In the genomic region with DNA sequence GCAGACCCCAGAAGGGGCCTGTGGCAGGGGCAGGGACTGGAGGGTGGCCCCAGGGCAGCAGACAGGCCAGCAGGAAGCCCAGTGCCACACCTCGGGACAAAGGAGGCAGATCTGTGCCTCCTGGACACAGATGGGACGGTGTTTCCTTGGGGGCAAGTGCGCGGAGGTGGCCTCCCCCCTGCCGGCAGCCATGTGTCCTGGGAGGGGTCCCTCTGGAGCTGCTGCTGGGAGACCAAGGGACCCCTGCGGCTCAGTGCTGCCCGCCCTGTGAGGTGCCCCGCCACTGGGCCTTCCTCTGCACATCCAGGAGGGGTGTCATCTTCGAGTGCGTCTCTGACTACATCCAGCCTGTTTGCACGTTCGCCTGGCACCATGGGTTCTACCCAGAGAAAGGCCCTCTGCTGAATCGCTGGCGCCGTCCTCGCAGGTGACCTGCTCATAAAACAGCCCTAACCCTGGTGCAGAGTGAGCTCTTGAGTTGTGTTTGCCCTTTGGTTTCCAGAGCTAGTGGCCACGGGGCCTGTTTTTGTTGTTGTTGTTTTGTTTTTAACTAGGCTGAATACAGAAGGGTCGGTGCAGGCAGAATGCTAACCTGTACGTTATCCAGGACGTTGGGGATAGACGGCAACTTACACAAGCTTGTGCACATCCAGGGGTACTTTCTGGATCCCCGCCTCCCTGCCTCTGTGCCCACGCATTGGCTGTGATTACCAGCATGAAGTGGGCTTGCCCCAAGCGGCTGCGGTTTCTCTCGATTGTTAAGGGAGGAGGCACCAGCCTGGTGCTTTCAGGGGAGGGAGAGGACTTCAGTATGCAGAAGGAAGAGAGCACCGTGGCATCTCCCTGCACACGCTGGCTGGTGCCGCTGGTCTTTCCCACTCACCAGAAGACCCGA, we compare ENCODE assay signal across 18 cellular contexts. TPM values are rescaled to one million over a fixed set of nuclear protein-coding genes. Genes with fewer than 3 reads are reported as not detected.
DNase-seq lines count a peak whose midpoint lies in the region; ATAC-seq and TF ChIP-seq lines count a peak whose summit lies in the region.
"Had no signal": no experiment of that assay in that cellular context is flagged by ENCODE, and none has a peak within 500 bp of the region (broad histone marks: within the 10 kb centered on the region; RNA-seq: fewer than 3 reads in every experiment).

No MANE protein-coding gene starts in this region.

- TF ChIP-seq CTCF in NB4 (IDR thresholded peaks at IDR 0.05; ENCODE audit: low read depth, low read length) (no peak), activated B cell treated with CpG ODN at 0.5 μM for 24 hours (IDR thresholded peaks at IDR 0.05) (no peak)

- no peak overlapping the region for H3K4me3 ChIP-seq in NB4 (ENCODE audit: low read depth, low read length)
- H3K4me3 ChIP-seq: SJSA1, upper lobe of left lung had no signal

- peaks cover 39% of the 10 kb centered on the region for H3K27me3 Mint-ChIP-seq in activated B cell treated with CpG ODN at 0.5 μM for 24 hours
- peaks cover 83% of the 10 kb centered on the region for H3K27me3 Mint-ChIP-seq in stimulated activated memory B cell treated with anti-CD40 and anti-IgM and Interleukin-4, amounts not matched to agents 10 μg/mL and 1 μg/mL and 100 μg/mL, for 72 hours

- POLR2A ChIA-PET in activated B cell treated with CpG ODN at 0.5 μM for 24 hours (lab: Charles Lee) = no interaction called here

- peak overlapping the region; percentile 28 for H3K4me3 Mint-ChIP-seq in activated B cell treated with CpG ODN at 0.5 μM for 24 hours
- H3K4me3 Mint-ChIP-seq in stimulated activated memory B cell treated with anti-CD40 and anti-IgM and Interleukin-4, amounts not matched to agents 10 μg/mL and 1 μg/mL and 100 μg/mL, for 72 hours = peak overlapping the region; percentile 14

- no peaks in the 10 kb centered on the region for H3K36me3 Mint-ChIP-seq in activated B cell treated with CpG ODN at 0.5 μM for 24 hours (ENCODE audit: low read depth)
- H3K36me3 Mint-ChIP-seq in stimulated activated memory B cell treated with anti-CD40 and anti-IgM and Interleukin-4, amounts not matched to agents 10 μg/mL and 1 μg/mL and 100 μg/mL, for 72 hours = no peaks in the 10 kb centered on the region

- peak; percentile 47 for ATAC-seq in activated B cell treated with CpG ODN at 0.5 μM for 24 hours (ENCODE audit: low read depth)
- peak; percentile 56 for ATAC-seq in stimulated activated memory B cell treated with anti-CD40 and anti-IgM and Interleukin-4, amounts not matched to agents 10 μg/mL and 1 μg/mL and 100 μg/mL, for 72 hours
- no peak for ATAC-seq in HG03342 (IDR thresholded peaks at IDR 0.05; ENCODE audit: unreplicated experiment)

- peak; percentile 8 for DNase-seq in NCI-H748 (lab: John Stamatoyannopoulos, UW; ENCODE audit: unreplicated experiment)
- no peak for DNase-seq in NCI-H748 treated with DMSO at 0.1 percent for 48 hours (lab: John Stamatoyannopoulos, UW)
- peak; percentile 37 for DNase-seq in NB4 (ENCODE audit: low read depth)
- DNase-seq in activated B cell treated with CpG ODN at 0.5 μM for 24 hours = no peak
- no peak for DNase-seq in LoVo (ENCODE audit: low spot score)
- DNase-seq in KG1 (lab: John Stamatoyannopoulos, UW) = no peak
- DNase-seq: activated T-cell treated with anti-CD3 and anti-CD28 coated beads, Interleukin-2, amount 50 U/mL, for 72 hours; Caco-2; central memory CD4-positive, alpha-beta T cell; effector memory CD4-positive, alpha-beta T cell; hippocampal formation; midbrain; NCI-H2081 treated with DMSO at 0.1 percent for 48 hours had no signal

- no peak for TF ChIP-seq POLR2A in NB4 (IDR thresholded peaks at IDR 0.05; ENCODE audit: extremely low read depth, insufficient read length)

- H3K9me3 Mint-ChIP-seq in activated B cell treated with CpG ODN at 0.5 μM for 24 hours = no peaks in the 10 kb centered on the region
- no peaks in the 10 kb centered on the region for H3K9me3 Mint-ChIP-seq in stimulated activated memory B cell treated with anti-CD40 and anti-IgM and Interleukin-4, amounts not matched to agents 10 μg/mL and 1 μg/mL and 100 μg/mL, for 72 hours
- H3K9me3 Mint-ChIP-seq: activated T-cell treated with anti-CD3 and anti-CD28 coated beads, Interleukin-2, amount 50 U/mL, for 72 hours had no signal

- peaks cover 11% of the 10 kb centered on the region for H3K4me1 Mint-ChIP-seq in activated B cell treated with CpG ODN at 0.5 μM for 24 hours
- peaks cover 19% of the 10 kb centered on the region for H3K4me1 Mint-ChIP-seq in stimulated activated memory B cell treated with anti-CD40 and anti-IgM and Interleukin-4, amounts not matched to agents 10 μg/mL and 1 μg/mL and 100 μg/mL, for 72 hours

- intact Hi-C loops in activated B cell treated with CpG ODN at 0.5 μM for 24 hours (cut with micrococcal nuclease) = no loop called here

- CTCF ChIA-PET in activated B cell treated with CpG ODN at 0.5 μM for 24 hours (lab: Charles Lee) = no interaction called here

- no peak overlapping the region for H3K27ac Mint-ChIP-seq in activated B cell treated with CpG ODN at 0.5 μM for 24 hours
- no peak overlapping the region for H3K27ac Mint-ChIP-seq in stimulated activated memory B cell treated with anti-CD40 and anti-IgM and Interleukin-4, amounts not matched to agents 10 μg/mL and 1 μg/mL and 100 μg/mL, for 72 hours
- H3K27ac Mint-ChIP-seq: activated T-cell treated with anti-CD3 and anti-CD28 coated beads, Interleukin-2, amount 50 U/mL, for 72 hours had no signal

RNA-seq across cellular contexts. Expression of a gene that starts 1.3 kb away (rescaled TPM):
- not detected in 2 replicates for total RNA-seq in activated B cell treated with CpG ODN at 0.5 μM for 24 hours
- total RNA-seq: osteocyte, SJSA1 had no signal

RNA-seq across cellular contexts. Expression of a gene that starts 25.1 kb away (rescaled TPM):
- total RNA-seq in activated B cell treated with CpG ODN at 0.5 μM for 24 hours = 1.2 and 1.6 TPM in 2 replicates

RNA-seq across cellular contexts. Expression of a gene that starts 46.8 kb away (rescaled TPM):
- 170 and 172 TPM in 2 replicates for total RNA-seq in activated B cell treated with CpG ODN at 0.5 μM for 24 hours

Comparison
In these comparisons a context has a peak if more than half of its experiments do, and no peak if none do; other contexts are left out.
1. DNase-seq: peak in NCI-H748 (single experiment) and NB4 (single experiment); none in NCI-H748 treated with DMSO at 0.1 percent for 48 hours (single experiment), activated B cell treated with CpG ODN at 0.5 μM for 24 hours (single experiment), LoVo (single experiment) and KG1 (single experiment).